Comparison of ENCODE assay signal across 15 cellular contexts in the genomic region with DNA sequence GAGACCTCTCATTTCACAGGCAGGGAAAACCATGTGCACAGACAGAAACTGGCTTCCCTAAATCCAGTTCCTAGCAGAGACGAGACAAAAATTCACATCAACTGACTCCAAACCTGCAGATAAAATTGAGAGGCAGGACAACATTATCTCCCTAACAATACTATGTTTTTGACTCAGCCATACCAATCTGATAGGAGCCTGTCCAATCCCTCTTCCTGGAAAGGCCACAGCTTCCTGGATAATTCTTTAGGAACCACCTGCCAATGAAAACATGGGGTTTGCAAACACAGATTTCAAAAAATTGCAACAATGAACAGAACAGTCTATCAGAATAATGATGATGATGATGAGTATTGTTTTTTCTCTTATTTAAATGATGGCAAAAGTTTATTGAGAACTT. TPM values are rescaled to one million over a fixed set of nuclear protein-coding genes. Genes with fewer than 3 reads are reported as not detected.
DNase-seq lines count a peak whose midpoint lies in the region; ATAC-seq, FAIRE-seq and TF ChIP-seq lines count a peak whose summit lies in the region.
"Had no signal": no experiment of that assay in that cellular context is flagged by ENCODE, and none has a peak within 500 bp of the region (broad histone marks: within the 10 kb centered on the region; RNA-seq: fewer than 3 reads in every experiment).

No MANE protein-coding gene starts in this region.

- FAIRE-seq in endothelial cell of umbilical vein (lab: Jason Lieb, UNC), result peak; percentile 83

- no peaks in the 10 kb centered on the region for H3K9me2 ChIP-seq in SK-N-SH

- CTCF ChIA-PET in SK-N-SH (lab: Yijun Ruan, JAX) (interaction anchor here (1.2 to 20.7 kb wide), 2 partner anchors 30 to 305 kb away, joined by 3 to 618 read pairs; no protein-coding TSS in a partner anchor), endothelial cell of umbilical vein (lab: Charles Lee) (interaction anchor here (0.8 to 9.6 kb wide), 4 partner anchors 14 to 309 kb away, joined by 3 to 278 read pairs (median 4); no protein-coding TSS in a partner anchor)

- TF ChIP-seq POLR2A in endothelial cell of umbilical vein (IDR thresholded peaks at IDR 0.05; ENCODE audit: low read depth, low read length), result peak; percentile 60

- H3K4me2 ChIP-seq in SK-N-SH, result no peak overlapping the region
- peak overlapping the region; percentile 20 for H3K4me2 ChIP-seq in endothelial cell of umbilical vein (ENCODE audit: insufficient read depth, low read length)
- H3K4me2 ChIP-seq: BLaER1 had no signal

- H3K27me3 ChIP-seq in SK-N-SH (ENCODE audit: insufficient read depth), result no peaks in the 10 kb centered on the region
- H3K27me3 ChIP-seq in endothelial cell of umbilical vein (ENCODE audit: control insufficient read depth in 2 of 2, insufficient read depth in 2 of 2, low read length in 2 of 2), result no peaks in the 10 kb centered on the region
- H3K27me3 ChIP-seq: BLaER1 had no signal

- intact Hi-C loops in endothelial cell of umbilical vein (cut with micrococcal nuclease), result loop anchor here (1.0 kb wide), 3 partner anchors 22 to 216 kb away; no protein-coding TSS in a partner anchor

- H3K36me3 ChIP-seq in SK-N-SH (replicated peaks in 1 of 2; ENCODE audit: control insufficient read depth in 1 of 2, insufficient read depth in 2 of 2, low read length in 1 of 2) (no peaks in the 10 kb centered on the region), endothelial cell of umbilical vein (ENCODE audit: control insufficient read depth in 2 of 2, extremely low read depth in 1 of 2, insufficient read depth in 2 of 2, low read length in 2 of 2) (no peaks in the 10 kb centered on the region)
- H3K36me3 ChIP-seq: BLaER1, HAP-1 had no signal

- H3K9me3 ChIP-seq in SK-N-SH (no peaks in the 10 kb centered on the region), endothelial cell of umbilical vein (replicated peaks; ENCODE audit: control insufficient read depth, insufficient read depth, low read length) (no peaks in the 10 kb centered on the region)
- H3K9me3 ChIP-seq: BLaER1, HAP-1 had no signal

- no TSS peak for BruUV-seq in endothelial cell of umbilical vein (replicated peaks; lab: Mats Ljungman, UMichigan)

- dilution Hi-C loops in endothelial cell of umbilical vein (cut with MboI; ENCODE audit: extremely low pct_ligation_motif_present, low sequenced_read_pairs), result no loop called here

- no peak for TF ChIP-seq EP300 in SK-N-SH (IDR thresholded peaks at IDR 0.05; ENCODE audit: borderline replicate concordance in 1 of 2, low read depth in 1 of 2, low read length in 1 of 2)

- TF ChIP-seq CTCF in SK-N-SH (IDR thresholded peaks at IDR 0.05) (no peak), endothelial cell of umbilical vein (IDR thresholded peaks at IDR 0.05; ENCODE audit: extremely low read depth in 1 of 2, insufficient read depth in 1 of 2, low read depth in 1 of 2, low read length in 2 of 2) (no peak)

- WGBS in SK-N-SH (ENCODE audit: low lambda C conversion rate), result 83% methylated on average over 1 of the region's 1 CpG

- no peak for ATAC-seq in GM21381 (IDR thresholded peaks at IDR 0.05; ENCODE audit: unreplicated experiment)

- no peak for TF ChIP-seq RAD21 in SK-N-SH (IDR thresholded peaks at IDR 0.05; ENCODE audit: low read length)

- no peaks in the 10 kb centered on the region for H3K9me1 ChIP-seq in endothelial cell of umbilical vein (replicated peaks; ENCODE audit: control insufficient read depth, extremely low read depth, insufficient read depth, low read length)

- H3K9ac ChIP-seq in SK-N-SH (no peak overlapping the region), endothelial cell of umbilical vein (replicated peaks; ENCODE audit: extremely low read depth, insufficient read depth, low read length) (peak overlapping the region; percentile 6)
- H3K9ac ChIP-seq: BLaER1 had no signal

- H3F3A ChIP-seq in SK-N-SH (replicated peaks; ENCODE audit: insufficient read depth), result no peaks in the 10 kb centered on the region

- H2AFZ ChIP-seq in SK-N-SH (ENCODE audit: low read depth), result no peak overlapping the region
- H2AFZ ChIP-seq in endothelial cell of umbilical vein (ENCODE audit: low read depth, low read length), result no peak overlapping the region

- peak overlapping the region in 1 of 2 experiments; percentile 7; a peak in 1 of 4 replicates for H3K27ac ChIP-seq in SK-N-SH (ENCODE audit: low read depth in 2 of 2, low read length in 1 of 2)
- peak overlapping the region; percentile 57 for H3K27ac ChIP-seq in endothelial cell of umbilical vein (ENCODE audit: insufficient read depth, low read depth, low read length)
- H3K27ac ChIP-seq: BLaER1, SK-N-MC had no signal

- no peaks in the 10 kb centered on the region for H3K79me2 ChIP-seq in SK-N-SH (ENCODE audit: insufficient read depth)
- H3K79me2 ChIP-seq in endothelial cell of umbilical vein (ENCODE audit: control insufficient read depth, insufficient read depth, low read length), result no peaks in the 10 kb centered on the region

- no peak overlapping the region for H3K4me3 ChIP-seq in SK-N-SH (ENCODE audit: low read depth in 2 of 2, low read length in 1 of 2)
- H3K4me3 ChIP-seq in endothelial cell of umbilical vein (replicated peaks in 1 of 3; ENCODE audit: insufficient read depth in 1 of 3, low read depth in 1 of 3, low read length in 3 of 3), result no peak overlapping the region
- H3K4me3 ChIP-seq: BLaER1, HAP-1, SK-N-MC had no signal

- H3K4me1 ChIP-seq in SK-N-SH (ENCODE audit: control insufficient read depth in 1 of 2, insufficient read depth in 2 of 2, low read depth in 1 of 2, low read length in 1 of 2), result peaks cover 0 to 8% of the 10 kb centered on the region in 2 experiments; a peak in 2 of 4 replicates
- H3K4me1 ChIP-seq in endothelial cell of umbilical vein (ENCODE audit: control insufficient read depth, extremely low read depth, insufficient read depth, low read length), result peaks cover 57% of the 10 kb centered on the region
- H3K4me1 ChIP-seq: HAP-1 had no signal

- DNase-seq in EH (ENCODE audit: low read depth) (peak; percentile 25), SK-N-SH (no peak), endothelial cell of umbilical vein (ENCODE audit: low read depth, low spot score) (peak; percentile 83), pulmonary artery endothelial cell (ENCODE audit: low read depth, low spot score) (peak; percentile 54), amygdala (lab: John Stamatoyannopoulos, UW) (no peak)
- no peak for DNase-seq in activated effector memory CD4-positive, alpha-beta T cell treated with anti-CD3 and anti-CD28 coated beads, Interleukin-2, amount 50 U/mL, for 16 hours
- DNase-seq: DMS 273 treated with DMSO at 0.1 percent for 48 hours, EL, NCI-H1436, NCI-H2081 treated with DMSO at 0.1 percent for 48 hours, NCI-H69 had no signal

- POLR2A ChIA-PET in SK-N-SH (lab: Yijun Ruan, JAX) (no interaction called here), endothelial cell of umbilical vein (lab: Charles Lee) (no interaction called here)

- no peaks in the 10 kb centered on the region for H4K20me1 ChIP-seq in SK-N-SH (ENCODE audit: insufficient read depth)
- no peaks in the 10 kb centered on the region for H4K20me1 ChIP-seq in endothelial cell of umbilical vein (replicated peaks; ENCODE audit: control insufficient read depth, extremely low read depth, insufficient read depth, low read length)
- H4K20me1 ChIP-seq: BLaER1 had no signal

TF ChIP-seq in SK-N-SH, 30 proteins besides CTCF, POLR2A, EP300 and RAD21:
- TF ChIP-seq TCF12 (IDR thresholded peaks at IDR 0.05) (peak; percentile 27; the same call in 1 of the 2 replicates), NFIC (IDR thresholded peaks at IDR 0.05; ENCODE audit: borderline replicate concordance) (0 out of 2 replicates have a peak, but pooled peaks have one; percentile 27), CHD2 (IDR thresholded peaks at IDR 0.05; ENCODE audit: low read length, partially characterized antibody) (no peak), FOSL2 (IDR thresholded peaks at IDR 0.05; ENCODE audit: borderline replicate concordance, low read depth) (no peak)

TF ChIP-seq in endothelial cell of umbilical vein, 7 proteins besides CTCF, POLR2A, EP300 and RAD21:
- peak; percentile 83 for TF ChIP-seq POLR2AphosphoS5 (IDR thresholded peaks at IDR 0.05; ENCODE audit: insufficient read depth, low read depth, low read length)
- TF ChIP-seq EZH2 (IDR thresholded peaks at IDR 0.05; ENCODE audit: borderline replicate concordance, low read depth, low read length, severe bottlenecking), result no peak
- TF ChIP-seq FOS (IDR thresholded peaks at IDR 0.05; ENCODE audit: borderline replicate concordance, insufficient read depth, low read length), result peak; percentile 54
- TF ChIP-seq, protein P1, sequence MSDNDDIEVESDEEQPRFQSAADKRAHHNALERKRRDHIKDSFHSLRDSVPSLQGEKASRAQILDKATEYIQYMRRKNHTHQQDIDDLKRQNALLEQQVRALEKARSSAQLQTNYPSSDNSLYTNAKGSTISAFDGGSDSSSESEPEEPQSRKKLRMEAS (IDR thresholded peaks at IDR 0.05; ENCODE audit: insufficient read depth, insufficient read length), result no peak
- peak; percentile 100 for TF ChIP-seq GATA2 (IDR thresholded peaks at IDR 0.05; ENCODE audit: insufficient read depth, insufficient read length, low read depth, low read length)
- TF ChIP-seq MYC (IDR thresholded peaks at IDR 0.05; ENCODE audit: low read depth, low read length), result no peak

RNA-seq across cellular contexts. Expression of gene SH3TC2, which starts 22.4 kb away (rescaled TPM):
- polyA plus RNA-seq in SK-N-SH (2012; rRNA removed) (1.1 and 1.7 TPM in 2 replicates), endothelial cell of umbilical vein (0.81 and 0.91 TPM in 2 replicates)
- 0.89 and 1.2 TPM in 2 replicates for polyA plus RNA-seq in SK-N-SH (2012; cell fraction: cytosol; rRNA removed)
- polyA plus RNA-seq in SK-N-SH (2012; cell fraction: nucleus; rRNA removed), result 3.8 and 4.2 TPM in 2 replicates
- total RNA-seq in endothelial cell of umbilical vein (3.3 and 4.3 TPM in 2 replicates), pulmonary artery endothelial cell (2.5 and 5.5 TPM in 2 replicates)
- polyA plus RNA-seq in endothelial cell of umbilical vein (2011; cell fraction: cytosol; rRNA removed), result 0.80 and 0.86 TPM in 2 replicates
- 3.6 and 4.3 TPM in 2 replicates for polyA plus RNA-seq in endothelial cell of umbilical vein (2011; cell fraction: nucleus; rRNA removed)
- polyA plus RNA-seq in endothelial cell of umbilical vein (2012), result 0.38 and 0.75 TPM in 2 replicates
- 2.9 and 3.1 TPM in 2 replicates for polyA minus RNA-seq in endothelial cell of umbilical vein
- polyA minus RNA-seq in endothelial cell of umbilical vein (2011; cell fraction: cytosol; rRNA and poly(A)+ RNA removed), result 1.5 TPM
- 2.5 and 4.5 TPM in 2 replicates for polyA minus RNA-seq in endothelial cell of umbilical vein (2011; cell fraction: nucleus; rRNA and poly(A)+ RNA removed)

Comparison
In these comparisons a context has a peak if more than half of its experiments do, and no peak if none do; other contexts are left out.
1. DNase-seq: peak in EH (single experiment), endothelial cell of umbilical vein (single experiment) and pulmonary artery endothelial cell (single experiment); none in SK-N-SH (single experiment), activated effector memory CD4-positive, alpha-beta T cell treated with anti-CD3 and anti-CD28 coated beads, Interleukin-2, amount 50 U/mL, for 16 hours (single experiment) and amygdala (0 of 56).